In genomic region chr14:95008445-95009217, GRCh38 we compare ENCODE assay signal across 17 cellular contexts.
DNase-seq lines count a peak whose midpoint lies in the region; ATAC-seq and TF ChIP-seq lines count a peak whose summit lies in the region.
"Had no signal": no experiment of that assay in that cellular context is flagged by ENCODE, and none has a peak within 500 bp of the region (broad histone marks: within the 10 kb centered on the region; RNA-seq: fewer than 3 reads in every experiment).

No MANE protein-coding gene starts in this region.

- WGBS in sigmoid colon, 2 donors, result 85 to 87% methylated on average over 15 of the region's 15 CpGs

- H3K9me3 ChIP-seq in sigmoid colon, result no peaks in the 10 kb centered on the region
- H3K9me3 ChIP-seq: Caco-2 had no signal

- intact Hi-C loops in left ventricle myocardium superior (cut with micrococcal nuclease) (no loop called here), sigmoid colon (cut with DNase I) (no loop called here)

- no peaks in the 10 kb centered on the region for H3K36me3 ChIP-seq in sigmoid colon

- no peak for TF ChIP-seq POLR2A in sigmoid colon (IDR thresholded peaks at IDR 0.05)

- peak; percentile 8 for DNase-seq in ELF-1 (ENCODE audit: low read depth, low spot score)
- no peak for DNase-seq in left ventricle myocardium superior
- DNase-seq in sigmoid colon, result no peak
- no peak for DNase-seq in foreskin keratinocyte
- DNase-seq in activated CD4-positive, CD25-positive, alpha-beta regulatory T cell treated with anti-CD3 and anti-CD28 coated beads, Interleukin-2, amount 50 U/mL, for 72 hours, result no peak
- DNase-seq: Caco-2; CD4-positive, alpha-beta T cell; MV-4-11; NCI-H1694 treated with DMSO at 0.1 percent for 48 hours; NCI-H2227 treated with DMSO at 0.1 percent for 48 hours; NCI-H510A treated with DMSO at 0.1 percent for 48 hours; NCI-H82; OCI-M1; SIG-M5 had no signal

- peak in 1 of 4 donors; percentile 43 for TF ChIP-seq EP300 in sigmoid colon (IDR thresholded peaks at IDR 0.05)

- H3K4me1 ChIP-seq in sigmoid colon (peaks cover 0 to 50% (median 43%) of the 10 kb centered on the region in 4 donors), foreskin keratinocyte (no peaks in the 10 kb centered on the region)
- H3K4me1 ChIP-seq: Caco-2 had no signal

- ATAC-seq in SK-N-SH treated with all-trans-retinoic acid at 6 μM for 48 hours (peak; percentile 92), left ventricle myocardium superior (peak; percentile 90), foreskin keratinocyte (no peak), GM18858 (IDR thresholded peaks at IDR 0.05; ENCODE audit: unreplicated experiment) (no peak)

- no peak for TF ChIP-seq CTCF in sigmoid colon (IDR thresholded peaks at IDR 0.05)
- no peak for TF ChIP-seq CTCF in foreskin keratinocyte (conservative IDR thresholded peaks at IDR 0.05)

- H3K27ac ChIP-seq in sigmoid colon, result peak overlapping the region in 3 of 4 donors; percentile 64 to 76 (median 73)
- no peak overlapping the region for H3K27ac ChIP-seq in foreskin keratinocyte
- H3K27ac ChIP-seq: KMS-11 had no signal

- no peak overlapping the region for H3K4me3 ChIP-seq in sigmoid colon

- H3K27me3 ChIP-seq in sigmoid colon (no peaks in the 10 kb centered on the region), foreskin keratinocyte (no peaks in the 10 kb centered on the region)

TF ChIP-seq in SK-N-SH treated with all-trans-retinoic acid at 6 μM for 48 hours, 23 proteins besides CTCF, POLR2A, EP300 and RAD21:
- peak; percentile 92 for TF ChIP-seq TCF4 (CRISPR knock-in tag; IDR thresholded peaks at IDR 0.05; ENCODE audit: borderline replicate concordance)
- TF ChIP-seq ZFP3 (CRISPR knock-in tag; IDR thresholded peaks at IDR 0.05), result 0 out of 2 replicates have a peak, but pooled peaks have one; percentile 50
- peak; percentile 95 for TF ChIP-seq ISL1 (CRISPR knock-in tag; IDR thresholded peaks at IDR 0.05)
- TF ChIP-seq GLIS3 (CRISPR knock-in tag; IDR thresholded peaks at IDR 0.05), result no peak
- peak; percentile 73; the same call in 1 of the 2 replicates for TF ChIP-seq ESRRG (CRISPR knock-in tag; IDR thresholded peaks at IDR 0.05)
- no peak for TF ChIP-seq RARB (CRISPR knock-in tag; IDR thresholded peaks at IDR 0.05)
- TF ChIP-seq, protein P1, sequence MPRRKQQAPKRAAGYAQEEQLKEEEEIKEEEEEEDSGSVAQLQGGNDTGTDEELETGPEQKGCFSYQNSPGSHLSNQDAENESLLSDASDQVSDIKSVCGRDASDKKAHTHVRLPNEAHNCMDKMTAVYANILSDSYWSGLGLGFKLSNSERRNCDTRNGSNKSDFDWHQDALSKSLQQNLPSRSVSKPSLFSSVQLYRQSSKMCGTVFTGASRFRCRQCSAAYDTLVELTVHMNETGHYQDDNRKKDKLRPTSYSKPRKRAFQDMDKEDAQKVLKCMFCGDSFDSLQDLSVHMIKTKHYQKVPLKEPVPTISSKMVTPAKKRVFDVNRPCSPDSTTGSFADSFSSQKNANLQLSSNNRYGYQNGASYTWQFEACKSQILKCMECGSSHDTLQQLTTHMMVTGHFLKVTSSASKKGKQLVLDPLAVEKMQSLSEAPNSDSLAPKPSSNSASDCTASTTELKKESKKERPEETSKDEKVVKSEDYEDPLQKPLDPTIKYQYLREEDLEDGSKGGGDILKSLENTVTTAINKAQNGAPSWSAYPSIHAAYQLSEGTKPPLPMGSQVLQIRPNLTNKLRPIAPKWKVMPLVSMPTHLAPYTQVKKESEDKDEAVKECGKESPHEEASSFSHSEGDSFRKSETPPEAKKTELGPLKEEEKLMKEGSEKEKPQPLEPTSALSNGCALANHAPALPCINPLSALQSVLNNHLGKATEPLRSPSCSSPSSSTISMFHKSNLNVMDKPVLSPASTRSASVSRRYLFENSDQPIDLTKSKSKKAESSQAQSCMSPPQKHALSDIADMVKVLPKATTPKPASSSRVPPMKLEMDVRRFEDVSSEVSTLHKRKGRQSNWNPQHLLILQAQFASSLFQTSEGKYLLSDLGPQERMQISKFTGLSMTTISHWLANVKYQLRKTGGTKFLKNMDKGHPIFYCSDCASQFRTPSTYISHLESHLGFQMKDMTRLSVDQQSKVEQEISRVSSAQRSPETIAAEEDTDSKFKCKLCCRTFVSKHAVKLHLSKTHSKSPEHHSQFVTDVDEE (CRISPR knock-in tag; IDR thresholded peaks at IDR 0.05), result peak; percentile 93
- 0 out of 2 replicates have a peak, but pooled peaks have one; percentile 35 for TF ChIP-seq CREB5 (CRISPR knock-in tag; IDR thresholded peaks at IDR 0.05; ENCODE audit: low read depth)
- peak; percentile 56; the same call in 1 of the 2 replicates for TF ChIP-seq POU6F1 (CRISPR knock-in tag; IDR thresholded peaks at IDR 0.05; ENCODE audit: borderline replicate concordance, low read depth)
- TF ChIP-seq, protein P2, sequence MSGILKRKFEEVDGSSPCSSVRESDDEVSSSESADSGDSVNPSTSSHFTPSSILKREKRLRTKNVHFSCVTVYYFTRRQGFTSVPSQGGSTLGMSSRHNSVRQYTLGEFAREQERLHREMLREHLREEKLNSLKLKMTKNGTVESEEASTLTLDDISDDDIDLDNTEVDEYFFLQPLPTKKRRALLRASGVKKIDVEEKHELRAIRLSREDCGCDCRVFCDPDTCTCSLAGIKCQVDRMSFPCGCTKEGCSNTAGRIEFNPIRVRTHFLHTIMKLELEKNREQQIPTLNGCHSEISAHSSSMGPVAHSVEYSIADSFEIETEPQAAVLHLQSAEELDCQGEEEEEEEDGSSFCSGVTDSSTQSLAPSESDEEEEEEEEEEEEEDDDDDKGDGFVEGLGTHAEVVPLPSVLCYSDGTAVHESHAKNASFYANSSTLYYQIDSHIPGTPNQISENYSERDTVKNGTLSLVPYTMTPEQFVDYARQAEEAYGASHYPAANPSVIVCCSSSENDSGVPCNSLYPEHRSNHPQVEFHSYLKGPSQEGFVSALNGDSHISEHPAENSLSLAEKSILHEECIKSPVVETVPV (CRISPR knock-in tag; IDR thresholded peaks at IDR 0.05), result peak; percentile 81; the same call in 1 of the 2 replicates
- TF ChIP-seq SNAI2 (CRISPR knock-in tag; IDR thresholded peaks at IDR 0.05), result no peak
- TF ChIP-seq ZNF70 (CRISPR knock-in tag; IDR thresholded peaks at IDR 0.05), result no peak
- TF ChIP-seq TOX (CRISPR knock-in tag; IDR thresholded peaks at IDR 0.05; ENCODE audit: borderline replicate concordance), result peak; percentile 80; the same call in 1 of the 2 replicates
- TF ChIP-seq ARNTL (CRISPR knock-in tag; IDR thresholded peaks at IDR 0.05; ENCODE audit: borderline replicate concordance, low read depth), result no peak
- peak; percentile 78; the same call in 1 of the 2 replicates for TF ChIP-seq PATZ1 (CRISPR knock-in tag; IDR thresholded peaks at IDR 0.05; ENCODE audit: borderline replicate concordance)
- no peak for TF ChIP-seq ZNF8 (CRISPR knock-in tag; IDR thresholded peaks at IDR 0.05)
- no peak for TF ChIP-seq CSDC2 (CRISPR knock-in tag; IDR thresholded peaks at IDR 0.05)
TF ChIP-seq in SK-N-SH treated with all-trans-retinoic acid at 6 μM for 48 hours: peak in this region for 10.

Comparison
In these comparisons a context has a peak if more than half of its experiments do, and no peak if none do; other contexts are left out.
1. ATAC-seq: peak in SK-N-SH treated with all-trans-retinoic acid at 6 μM for 48 hours (single experiment) and left ventricle myocardium superior (single experiment); none in foreskin keratinocyte (single experiment) and GM18858 (single experiment).